21 cellular contexts compared by ENCODE assay signal in genomic region chr3:123404391-123404790, GRCh38. TPM values are rescaled to one million over a fixed set of nuclear protein-coding genes. Genes with fewer than 3 reads are reported as not detected.
DNase-seq lines count a peak whose midpoint lies in the region; ATAC-seq and TF ChIP-seq lines count a peak whose summit lies in the region.
"Had no signal": no experiment of that assay in that cellular context is flagged by ENCODE, and none has a peak within 500 bp of the region (broad histone marks: within the 10 kb centered on the region; RNA-seq: fewer than 3 reads in every experiment).

No MANE protein-coding gene starts in this region.

- H3K4me1 ChIP-seq in ascending aorta = peaks cover 13 to 58% of the 10 kb centered on the region in 2 donors
- H3K4me1 ChIP-seq in muscle layer of duodenum (ENCODE audit: control insufficient read depth in 1 of 2, insufficient read depth in 2 of 2, low read length in 2 of 2) = peaks cover 10 to 30% of the 10 kb centered on the region in 2 donors
- peaks cover 37% of the 10 kb centered on the region for H3K4me1 ChIP-seq in testis
- H3K4me1 ChIP-seq: psoas muscle had no signal

- no peaks in the 10 kb centered on the region for H3K9me3 ChIP-seq in ascending aorta
- H3K9me3 ChIP-seq in muscle layer of duodenum (ENCODE audit: control insufficient read depth in 1 of 2, low read length in 2 of 2) = no peaks in the 10 kb centered on the region
- H3K9me3 ChIP-seq in testis = no peaks in the 10 kb centered on the region
- H3K9me3 ChIP-seq: psoas muscle had no signal

- TF ChIP-seq POLR2A in testis (IDR thresholded peaks at IDR 0.05) = no peak

- intact Hi-C loops in ascending aorta (cut with DNase I) = loop anchor here (2.0 kb wide), 1 partner anchor 20 kb away; no protein-coding TSS in a partner anchor
- intact Hi-C loops in dorsolateral prefrontal cortex (cut with DNase I) = no loop called here
- intact Hi-C loops in testis (cut with DNase I; ENCODE audit: low total_unique reads) = no loop called here

- no peaks in the 10 kb centered on the region for H3K36me3 ChIP-seq in ascending aorta
- H3K36me3 ChIP-seq in muscle layer of duodenum (ENCODE audit: control insufficient read depth in 1 of 2, insufficient read depth in 2 of 2, low read length in 2 of 2) = no peaks in the 10 kb centered on the region
- H3K36me3 ChIP-seq in testis (ENCODE audit: low read depth, missing control alignments) = no peaks in the 10 kb centered on the region

- TF ChIP-seq CTCF in ascending aorta (IDR thresholded peaks at IDR 0.05) = no peak
- no peak for TF ChIP-seq CTCF in dorsolateral prefrontal cortex (IDR thresholded peaks at IDR 0.05 in 54 of 56, conservative IDR thresholded peaks at IDR 0.05 in 2 of 56; ENCODE audit: low read depth in 1 of 56, partially characterized antibody in 56 of 56)
- no peak for TF ChIP-seq CTCF in testis (IDR thresholded peaks at IDR 0.05)

- ATAC-seq in GM18873 (IDR thresholded peaks at IDR 0.05; ENCODE audit: low FRiP score, unreplicated experiment) = no peak
- ATAC-seq in HG02571 (IDR thresholded peaks at IDR 0.05; ENCODE audit: unreplicated experiment) = no peak
- ATAC-seq: natural killer cell, psoas muscle, WTC11 had no signal

- no peak for DNase-seq in ascending aorta (ENCODE audit: low spot score in 2 of 2)
- DNase-seq in dorsolateral prefrontal cortex = no peak
- DNase-seq in testis = no peak
- DNase-seq in NCI-H2107 (lab: John Stamatoyannopoulos, UW) = no peak
- DNase-seq: activated CD4-positive, alpha-beta memory T cell treated with anti-CD3 and anti-CD28 coated beads, Interleukin-2, amount 10 ng/mL, durations not matched to agents 7 days and 5 days; activated gamma-delta T cell treated with Interleukin-2 at 50 U/mL for 16 hours; anterior cingulate cortex; CD4-positive, CD25-positive, alpha-beta regulatory T cell; DMS 273 treated with DMSO at 0.1 percent for 48 hours; natural killer cell; NCI-H2081 treated with DMSO at 0.1 percent for 48 hours; NCI-H510A treated with DMSO at 0.1 percent for 48 hours; stimulated activated CD4-positive, alpha-beta T cell treated with anti-CD3 and anti-CD28 coated beads, Interleukin-4, amount 100 ng/mL, for 4 hours had no signal

- 49 to 58% methylated on average over 2 to 3 of the region's 3 CpGs for WGBS in testis, 2 donors

- H3K27ac ChIP-seq in ascending aorta (peak overlapping the region; percentile 87 to 93), dorsolateral prefrontal cortex (peak overlapping the region in 41 of 59 donors; percentile 0 to 75 (median 47)), muscle layer of duodenum (ENCODE audit: low read length) (peak overlapping the region; percentile 76), testis (peak overlapping the region; percentile 49 to 77)
- H3K27ac ChIP-seq: HL-60, psoas muscle, SK-N-MC had no signal

- peak overlapping the region in 1 of 2 donors; percentile 40 for H3K4me3 ChIP-seq in ascending aorta
- no peak overlapping the region for H3K4me3 ChIP-seq in dorsolateral prefrontal cortex
- H3K4me3 ChIP-seq in muscle layer of duodenum (ENCODE audit: low read depth in 1 of 2, low read length in 2 of 2) = no peak overlapping the region
- no peak overlapping the region for H3K4me3 ChIP-seq in testis
- H3K4me3 ChIP-seq: psoas muscle, SK-N-MC had no signal

- H3K27me3 ChIP-seq in ascending aorta (no peaks in the 10 kb centered on the region), dorsolateral prefrontal cortex (no peaks in the 10 kb centered on the region), muscle layer of duodenum (ENCODE audit: low read depth, low read length) (no peaks in the 10 kb centered on the region), testis (no peaks in the 10 kb centered on the region)

RNA-seq across cellular contexts. Expression of gene ADCY5, which starts 44.5 kb away (rescaled TPM):
- total RNA-seq in ascending aorta = 32.2 TPM
- total RNA-seq in dorsolateral prefrontal cortex = 10 to 100 TPM; 54.5 to 98.2 (median 76.9) TPM
- total RNA-seq in testis = 10 to 100 TPM; 33.6 to 41.6 TPM
- 16.5 TPM for polyA plus RNA-seq in testis (ENCODE audit: insufficient read depth, low read depth, low replicate concordance)
- total RNA-seq: activated CD4-positive, alpha-beta memory T cell treated with anti-CD3 and anti-CD28 coated beads, Interleukin-2, amount 10 ng/mL, durations not matched to agents 7 days and 5 days; CD4-positive, CD25-positive, alpha-beta regulatory T cell; natural killer cell; T-helper 2 cell treated with Interferon-gamma antibody and Interleukin-4, amounts not matched to agents 100 ng/mL and 5 ng/mL, for 36 hours had no signal
